Comparison of ENCODE assay signal across 1 cellular context in genomic region chr14:65604535-65604934, GRCh38.
TF ChIP-seq lines count a peak whose summit lies in the region.

No MANE protein-coding gene starts in this region.

TF ChIP-seq in GM12878, 131 proteins besides CTCF, POLR2A, EP300 and RAD21:
- TF ChIP-seq HCFC1 (IDR thresholded peaks at IDR 0.05; ENCODE audit: low read length) (no peak), CREB1 (IDR thresholded peaks at IDR 0.05; ENCODE audit: low read depth) (no peak), IKZF1 (conservative IDR thresholded peaks at IDR 0.05) (no peak), MXI1 (IDR thresholded peaks at IDR 0.05; ENCODE audit: low read depth, low read length) (no peak)
TF ChIP-seq in GM12878: peak in this region for 0.
